Comparison of ENCODE assay signal across 26 cellular contexts in the genomic region with DNA sequence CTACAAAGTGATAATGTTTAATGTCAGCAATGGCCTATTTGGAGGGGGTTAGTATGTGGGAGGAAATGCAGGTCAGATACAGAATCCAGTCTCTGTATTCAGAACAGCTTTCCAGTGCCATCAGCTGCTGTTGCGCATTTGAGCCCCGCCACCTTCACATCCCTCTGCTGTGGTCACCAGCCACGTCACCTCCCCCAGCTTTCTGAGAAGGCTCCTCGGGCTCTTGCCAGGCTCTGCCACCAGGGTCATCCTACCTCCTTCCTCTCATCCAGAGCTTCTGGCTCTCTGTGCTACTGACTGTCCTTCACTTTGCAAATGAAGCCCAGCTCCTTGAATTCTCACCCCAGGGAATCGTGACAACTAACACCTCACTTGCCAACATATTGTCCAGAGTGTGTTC.
A peak's percentile ranks its signal among the peaks of the same experiment; 100 is the strongest.
DNase-seq lines count a peak whose midpoint lies in the region; TF ChIP-seq lines count a peak whose summit lies in the region.
"Had no signal": no experiment of that assay in that cellular context is flagged by ENCODE, and none has a peak within 500 bp of the region (broad histone marks: within the 10 kb centered on the region; RNA-seq: fewer than 3 reads in every experiment).

No MANE protein-coding gene starts in this region.

- peaks cover 2 to 17% of the 10 kb centered on the region in 2 donors for H3K4me1 ChIP-seq in neuronal stem cell (ENCODE audit: control insufficient read depth in 2 of 2, insufficient read depth in 1 of 2, low read depth in 1 of 2, low read length in 2 of 2)
- no peaks in the 10 kb centered on the region for H3K4me1 ChIP-seq in right atrium auricular region
- H3K4me1 ChIP-seq: BE2C, gastroesophageal sphincter, right lobe of liver, stomach, thyroid gland, vagina had no signal

- no CpG with 5 or more reads among the region's 5 CpGs for WGBS in neuronal stem cell (ENCODE audit: extremely low coverage in 2 of 2, insufficient read length in 2 of 2, insufficient replicate concordance in 1 of 2), 2 donors

- H3K27ac ChIP-seq in neuronal stem cell (replicated peaks; ENCODE audit: low read length) (no peak overlapping the region), right atrium auricular region (no peak overlapping the region)
- H3K27ac ChIP-seq: gastroesophageal sphincter, PC-9, right lobe of liver, stomach, thyroid gland, vagina, WERI-Rb-1 had no signal

- peak overlapping the region; percentile 51 for H2AK5ac ChIP-seq in neuronal stem cell (ENCODE audit: low read depth, low read length)

- H3K36me3 ChIP-seq in neuronal stem cell (replicated peaks in 1 of 2; ENCODE audit: control insufficient read depth in 2 of 2, insufficient read depth in 2 of 2, low read length in 2 of 2) (no peaks in the 10 kb centered on the region), right atrium auricular region (no peaks in the 10 kb centered on the region)
- H3K36me3 ChIP-seq: BE2C, gastroesophageal sphincter, right lobe of liver, stomach, thyroid gland, vagina, WERI-Rb-1 had no signal

- H3K79me1 ChIP-seq in neuronal stem cell (ENCODE audit: low read depth, low read length): no peaks in the 10 kb centered on the region

- H3K14ac ChIP-seq in neuronal stem cell (ENCODE audit: low read length): no peak overlapping the region

- H3K27me3 ChIP-seq in neuronal stem cell (ENCODE audit: control insufficient read depth in 3 of 3, insufficient read depth in 3 of 3, low read depth in 1 of 3, low read length in 3 of 3): no peaks in the 10 kb centered on the region
- H3K27me3 ChIP-seq in right atrium auricular region: no peaks in the 10 kb centered on the region
- H3K27me3 ChIP-seq: BE2C, gastroesophageal sphincter, right lobe of liver, stomach, thyroid gland, vagina had no signal

- no peak overlapping the region for H3K4ac ChIP-seq in neuronal stem cell (ENCODE audit: low read length)

- H2BK12ac ChIP-seq in neuronal stem cell (ENCODE audit: low read length): peak overlapping the region; percentile 59

- H3K18ac ChIP-seq in neuronal stem cell (ENCODE audit: low read length): peak overlapping the region; percentile 88

- no peak overlapping the region for H3K4me2 ChIP-seq in neuronal stem cell (ENCODE audit: insufficient read depth, low read length, poor library complexity, severe bottlenecking)
- H3K4me2 ChIP-seq: PC-9 had no signal

- no peak for TF ChIP-seq POLR2A in erythroblast (IDR thresholded peaks at IDR 0.05; ENCODE audit: low read length)

- H3K9me3 ChIP-seq in neuronal stem cell (replicated peaks in 1 of 2; ENCODE audit: control insufficient read depth in 2 of 2, insufficient read depth in 1 of 2, low read depth in 1 of 2, low read length in 2 of 2): no peaks in the 10 kb centered on the region
- no peaks in the 10 kb centered on the region for H3K9me3 ChIP-seq in right atrium auricular region
- H3K9me3 ChIP-seq: BE2C, gastroesophageal sphincter, right lobe of liver, stomach, thyroid gland, vagina had no signal

- in situ Hi-C loops in KBM-7 (cut with MboI; ENCODE audit: low pct_unique_long_range_greater_than_20kb, low sequenced_read_pairs): no loop called here
- in situ Hi-C loops in G401 (cut with HindIII; ENCODE audit: low sequenced_read_pairs): no loop called here

- H3K9ac ChIP-seq in neuronal stem cell (ENCODE audit: low read depth, low read length, poor library complexity): no peak overlapping the region

- DNase-seq in KBM-7: peak; percentile 43
- DNase-seq in OCI-M1 (lab: John Stamatoyannopoulos, UW): peak; percentile 80
- peak; percentile 24 for DNase-seq in erythroblast (lab: John Stamatoyannopoulos, UW)
- DNase-seq in neuronal stem cell (ENCODE audit: low spot score): no peak
- no peak for DNase-seq in G401 (ENCODE audit: low spot score)
- DNase-seq in DMS153 treated with DMSO at 0.1 percent for 48 hours (lab: John Stamatoyannopoulos, UW; ENCODE audit: unreplicated experiment): no peak
- no peak for DNase-seq in right atrium auricular region (ENCODE audit: low spot score)
- DNase-seq: activated CD4-positive, alpha-beta T cell treated with anti-CD3 and anti-CD28 coated beads for 48 hours; activated gamma-delta T cell; activated naive CD8-positive, alpha-beta T cell treated with anti-CD3 and anti-CD28 coated beads for 36 hours; activated T-cell treated with anti-CD3 and anti-CD28 coated beads, Interleukin-2, amount 50 U/mL, for 4 hours; anterior cingulate cortex; BE2C; CD8-positive, alpha-beta T cell; H9; left cardiac atrium; NCI-H2081; NCI-H526 treated with DMSO at 0.1 percent for 48 hours; PC-9; right lobe of liver; stomach; T-helper 17 cell; thyroid gland; WERI-Rb-1 had no signal

- no peak overlapping the region for H4K91ac ChIP-seq in neuronal stem cell (ENCODE audit: low read depth, low read length, poor library complexity)

- H3K4me3 ChIP-seq in neuronal stem cell (ENCODE audit: low read length in 2 of 2) (no peak overlapping the region), right atrium auricular region (no peak overlapping the region)
- H3K4me3 ChIP-seq: gastroesophageal sphincter, PC-9, right lobe of liver, stomach, thyroid gland, vagina had no signal

- H2BK5ac ChIP-seq in neuronal stem cell (ENCODE audit: low read length): no peak overlapping the region

- no peak overlapping the region for H2BK120ac ChIP-seq in neuronal stem cell (ENCODE audit: low read depth, low read length)

- no peak for TF ChIP-seq CTCF in right atrium auricular region (IDR thresholded peaks at IDR 0.05)

- H4K8ac ChIP-seq in neuronal stem cell (ENCODE audit: low read depth, low read length): no peak overlapping the region

- no peak overlapping the region for H2AFZ ChIP-seq in neuronal stem cell (ENCODE audit: low read length)
- H2AFZ ChIP-seq: PC-9 had no signal

- H2BK15ac ChIP-seq in neuronal stem cell (ENCODE audit: low read length): peak overlapping the region; percentile 68

- H3K23ac ChIP-seq in neuronal stem cell (ENCODE audit: low read depth, low read length, poor library complexity): no peak overlapping the region

Comparison
In these comparisons a context has a peak if more than half of its experiments do, and no peak if none do; other contexts are left out.
1. DNase-seq: peak in KBM-7 (single experiment), OCI-M1 (single experiment) and erythroblast (2 of 2); none in neuronal stem cell (single experiment), G401 (single experiment), DMS153 treated with DMSO at 0.1 percent for 48 hours (single experiment) and right atrium auricular region (single experiment).